In genomic region chr1:197146108-197147095, GRCh38 we compare ENCODE assay signal across 8 cellular contexts. TPM values are rescaled to one million over a fixed set of nuclear protein-coding genes. Genes with fewer than 3 reads are reported as not detected.
A peak's percentile ranks its signal among the peaks of the same experiment; 100 is the strongest.
DNase-seq lines count a peak whose midpoint lies in the region; ATAC-seq, FAIRE-seq and TF ChIP-seq lines count a peak whose summit lies in the region.

ASPM (minus strand) TSS chr1:197146669; CDS start chr1:197146437, 232 bp downstream.

- peak; percentile 95 for FAIRE-seq in GM18507 (lab: Jason Lieb, UNC)

- H3K36me3 ChIP-seq in ascending aorta = no peaks in the 10 kb centered on the region
- H3K36me3 ChIP-seq in vagina = no peaks in the 10 kb centered on the region

- DNase-seq in GM18507 (ENCODE audit: extremely low spot score, insufficient read length, low read depth) (peak; percentile 85), NCI-H1930 (lab: John Stamatoyannopoulos, UW) (peak; percentile 89 to 90), ascending aorta (ENCODE audit: low spot score in 2 of 2) (peak; percentile 83 to 95), right cardiac atrium (peak; percentile 95 to 97 (median 97)), pulmonary artery endothelial cell (ENCODE audit: low read depth, low spot score) (peak; percentile 83), vagina (ENCODE audit: extremely low spot score in 2 of 2) (peak in 1 of 2 donors; percentile 92)

- H3K9me3 ChIP-seq in ascending aorta (no peaks in the 10 kb centered on the region), right cardiac atrium (ENCODE audit: control insufficient read depth, low read length) (no peaks in the 10 kb centered on the region), vagina (no peaks in the 10 kb centered on the region)

- peak; percentile 98 for ATAC-seq in HG02973 (IDR thresholded peaks at IDR 0.05; ENCODE audit: unreplicated experiment)
- peak; percentile 100 for ATAC-seq in right cardiac atrium

- H3K27me3 ChIP-seq in ascending aorta (no peaks in the 10 kb centered on the region), right cardiac atrium (ENCODE audit: control insufficient read depth, insufficient read depth) (no peaks in the 10 kb centered on the region), vagina (no peaks in the 10 kb centered on the region)

- WGBS in right cardiac atrium = under 1% methylated on average over 67 of the region's 67 CpGs

- peaks cover 0 to 5% of the 10 kb centered on the region in 2 donors for H3K4me1 ChIP-seq in ascending aorta
- H3K4me1 ChIP-seq in right cardiac atrium (ENCODE audit: control insufficient read depth, insufficient read depth, low read length) = peaks cover 2% of the 10 kb centered on the region
- H3K4me1 ChIP-seq in vagina = no peaks in the 10 kb centered on the region

- intact Hi-C loops in T-helper 2 cell treated with Interferon-gamma antibody and Interleukin-4, amounts not matched to agents 100 ng/mL and 5 ng/mL, for 36 hours (cut with micrococcal nuclease) = loop anchor here (2.0 to 5.0 kb wide), 3 partner anchors 20 to 1041 kb away; partner anchors contain the start of gene DENND1B
- intact Hi-C loops in ascending aorta (cut with DNase I) = no loop called here
- intact Hi-C loops in right cardiac atrium (cut with DNase I) = no loop called here
- intact Hi-C loops in vagina (cut with DNase I) = no loop called here

- TF ChIP-seq CTCF in ascending aorta (IDR thresholded peaks at IDR 0.05) (no peak), vagina (IDR thresholded peaks at IDR 0.05) (no peak)

- H3K27ac ChIP-seq in ascending aorta (no peak within 1 kb of the TSS), right cardiac atrium (ENCODE audit: low read length) (no peak within 1 kb of the TSS), vagina (no peak within 1 kb of the TSS)

- H3K4me3 ChIP-seq in ascending aorta (peak within 1 kb of the TSS; percentile 69 to 82), right cardiac atrium (ENCODE audit: low read length) (peak within 1 kb of the TSS; percentile 88), vagina (peak within 1 kb of the TSS; percentile 57 to 62)

- TF ChIP-seq POLR2A in vagina (IDR thresholded peaks at IDR 0.05) = no peak

RNA-seq across cellular contexts. Expression of gene ASPM, which starts in this region (rescaled TPM):
- 65.6 and 67.0 TPM in 2 replicates for total RNA-seq in T-helper 2 cell treated with Interferon-gamma antibody and Interleukin-4, amounts not matched to agents 100 ng/mL and 5 ng/mL, for 36 hours
- total RNA-seq in ascending aorta (not detected), right cardiac atrium (under 1 TPM; 0.25 to 0.91 (median 0.51) TPM), pulmonary artery endothelial cell (27.8 and 54.6 TPM in 2 replicates), vagina (4.2 TPM)
- 0.05 TPM for polyA plus RNA-seq in right cardiac atrium

Comparison
In these comparisons a context has a peak if more than half of its experiments do, and no peak if none do; other contexts are left out.
1. Peak in DNase-seq and H3K4me3 ChIP-seq in ascending aorta; RNA of the gene not detected or under 1 TPM.
2. Peak in DNase-seq, ATAC-seq and H3K4me3 ChIP-seq in right cardiac atrium; RNA of the gene not detected or under 1 TPM.